ENCODE assay signal across 8 cellular contexts in genomic region chr11:77127674-77127968, GRCh38.
A peak's percentile ranks its signal among the peaks of the same experiment; 100 is the strongest.
DNase-seq lines count a peak whose midpoint lies in the region; ATAC-seq and TF ChIP-seq lines count a peak whose summit lies in the region.

No MANE protein-coding gene starts in this region.

- no peaks in the 10 kb centered on the region for H3K9me3 Mint-ChIP-seq in effector memory CD8-positive, alpha-beta T cell
- no peaks in the 10 kb centered on the region for H3K9me3 Mint-ChIP-seq in nephron

- peak overlapping the region; percentile 46 to 73 for H3K4me3 Mint-ChIP-seq in effector memory CD8-positive, alpha-beta T cell
- H3K4me3 Mint-ChIP-seq in nephron, result peak overlapping the region; percentile 58 to 83 (median 80)

- H3K36me3 Mint-ChIP-seq in effector memory CD8-positive, alpha-beta T cell (ENCODE audit: insufficient read depth), result no peaks in the 10 kb centered on the region
- peaks cover 8% of the 10 kb centered on the region for H3K36me3 Mint-ChIP-seq in nephron (ENCODE audit: low read depth)

- no peak for TF ChIP-seq CTCF in AG10803 (conservative IDR thresholded peaks at IDR 0.05; ENCODE audit: low read length)
- TF ChIP-seq CTCF in nephron (IDR thresholded peaks at IDR 0.05; ENCODE audit: unreplicated experiment in 3 of 3), result no peak
- TF ChIP-seq CTCF in GM13976 (IDR thresholded peaks at IDR 0.05; ENCODE audit: borderline replicate concordance, control extremely low read depth, extremely low read depth, insufficient read depth, missing control alignments), result no peak

- H3K27ac Mint-ChIP-seq in effector memory CD8-positive, alpha-beta T cell, result peak overlapping the region in 1 of 2 donors; percentile 83
- H3K27ac Mint-ChIP-seq in nephron, result peak overlapping the region; percentile 38 to 83 (median 41)

- peak overlapping the region; percentile 59 for H3K4me3 ChIP-seq in AG10803 (ENCODE audit: low read length)

- POLR2A ChIA-PET in HEK293T (lab: Yijun Ruan, JAX), result interaction anchor here (1.4 kb wide), 1 partner anchor 10 kb away, joined by 4 read pairs; no protein-coding TSS in a partner anchor

- ATAC-seq in effector memory CD8-positive, alpha-beta T cell (replicated peaks), result no peak
- ATAC-seq in GM18519 (IDR thresholded peaks at IDR 0.05; ENCODE audit: low FRiP score, unreplicated experiment), result no peak
- no peak for ATAC-seq in HG03378 (IDR thresholded peaks at IDR 0.05; ENCODE audit: unreplicated experiment)

- H3K4me1 Mint-ChIP-seq in effector memory CD8-positive, alpha-beta T cell (ENCODE audit: low read depth in 2 of 2), result peaks cover 10 to 13% of the 10 kb centered on the region in 2 donors
- peaks cover 43% of the 10 kb centered on the region for H3K4me1 Mint-ChIP-seq in nephron

- DNase-seq in AG10803 (ENCODE audit: low read depth) (no peak), HEK293T (ENCODE audit: extremely low spot score) (no peak), GM13976 (ENCODE audit: low spot score) (no peak)
- no peak for DNase-seq in effector memory CD8-positive, alpha-beta T cell

- CTCF ChIA-PET in HEK293T (lab: Yijun Ruan, JAX), result interaction anchor here (0.8 to 3.2 kb wide), 17 partner anchors 8 to 491 kb away, joined by 3 to 24 read pairs (median 4); no protein-coding TSS in a partner anchor

- TF ChIP-seq EP300 in Ishikawa (IDR thresholded peaks at IDR 0.05; ENCODE audit: borderline replicate concordance), result no peak

- in situ Hi-C loops in GM13976 (cut with MboI; ENCODE audit: low sequenced_read_pairs, unreplicated experiment), result no loop called here

- TF ChIP-seq RAD21 in Ishikawa (IDR thresholded peaks at IDR 0.05; ENCODE audit: low read depth), result no peak

- peaks cover 4 to 21% of the 10 kb centered on the region in 2 donors for H3K27me3 Mint-ChIP-seq in effector memory CD8-positive, alpha-beta T cell
- peaks cover 18% of the 10 kb centered on the region for H3K27me3 Mint-ChIP-seq in nephron (ENCODE audit: low read depth)

TF ChIP-seq in Ishikawa, 13 proteins besides CTCF, POLR2A, EP300 and RAD21:
- TF ChIP-seq TAF1 (IDR thresholded peaks at IDR 0.05; ENCODE audit: low read depth) (no peak), CEBPB (IDR thresholded peaks at IDR 0.05) (no peak), FOXM1 (IDR thresholded peaks at IDR 0.05; ENCODE audit: borderline replicate concordance, low read depth) (no peak), ZBTB7A (IDR thresholded peaks at IDR 0.05; ENCODE audit: low read depth) (0 out of 2 replicates have a peak, but pooled peaks have one; percentile 30), TEAD4 (IDR thresholded peaks at IDR 0.05) (no peak), YY1 (IDR thresholded peaks at IDR 0.05; ENCODE audit: low read depth) (no peak), NFIC (IDR thresholded peaks at IDR 0.05) (no peak), EGR1 (IDR thresholded peaks at IDR 0.05) (no peak), MAX (IDR thresholded peaks at IDR 0.05) (peak; percentile 5; the same call in 1 of the 2 replicates), TCF12 (IDR thresholded peaks at IDR 0.05; ENCODE audit: low read depth) (no peak)
TF ChIP-seq in Ishikawa: peak in this region for 2.

TF ChIP-seq in HEK293T, 16 proteins besides CTCF, POLR2A, EP300 and RAD21:
- TF ChIP-seq FOXA1 (IDR thresholded peaks at IDR 0.05), result no peak
- TF ChIP-seq PKNOX1 (IDR thresholded peaks at IDR 0.05), result no peak
- no peak for TF ChIP-seq LEF1 (IDR thresholded peaks at IDR 0.05; ENCODE audit: borderline replicate concordance)
- no peak for TF ChIP-seq SP1 (IDR thresholded peaks at IDR 0.05)
- no peak for TF ChIP-seq HDGF (IDR thresholded peaks at IDR 0.05; ENCODE audit: borderline replicate concordance)
- no peak for TF ChIP-seq SUZ12 (IDR thresholded peaks at IDR 0.05)
- TF ChIP-seq FOXK2 (IDR thresholded peaks at IDR 0.05), result no peak
- TF ChIP-seq TARDBP (IDR thresholded peaks at IDR 0.05), result no peak
- no peak for TF ChIP-seq CTBP1 (IDR thresholded peaks at IDR 0.05; ENCODE audit: borderline replicate concordance)
- TF ChIP-seq ELF4 (IDR thresholded peaks at IDR 0.05), result no peak
- no peak for TF ChIP-seq ARNT (IDR thresholded peaks at IDR 0.05)
